Comparison of ENCODE assay signal across 2 cellular contexts in the genomic region with DNA sequence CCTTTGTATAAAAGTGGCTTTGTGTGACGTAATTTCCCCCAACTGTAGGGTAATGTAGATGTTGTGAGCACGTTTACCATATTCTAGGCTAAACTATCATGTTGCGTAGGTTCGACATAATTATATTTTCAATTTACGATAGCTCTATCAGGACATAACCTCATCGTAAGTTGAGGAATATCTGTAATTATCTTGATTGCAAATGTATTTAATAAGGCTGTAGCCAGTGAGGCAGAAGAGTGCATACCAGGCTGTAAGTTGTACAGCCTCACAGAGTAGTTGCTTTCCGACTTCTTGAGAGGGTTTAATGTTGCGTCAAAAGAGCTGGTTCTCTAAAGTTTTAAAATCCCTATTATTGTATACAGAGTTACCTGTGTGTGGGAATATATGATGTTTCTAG.
A peak's percentile ranks its signal among the peaks of the same experiment; 100 is the strongest.
TF ChIP-seq lines count a peak whose summit lies in the region.

No MANE protein-coding gene starts in this region.

TF ChIP-seq in HepG2, 621 proteins besides CTCF, POLR2A, EP300 and RAD21:
- TF ChIP-seq YEATS2 (CRISPR knock-in tag; IDR thresholded peaks at IDR 0.05; ENCODE audit: borderline replicate concordance) (no peak), CREB1 (IDR thresholded peaks at IDR 0.05) (peak; percentile 43; the same call in 1 of the 2 replicates), CREB1 (CRISPR knock-in tag; IDR thresholded peaks at IDR 0.05) (no peak)

TF ChIP-seq in K562, 482 proteins besides CTCF, POLR2A, EP300 and RAD21:
- TF ChIP-seq, protein P1, sequence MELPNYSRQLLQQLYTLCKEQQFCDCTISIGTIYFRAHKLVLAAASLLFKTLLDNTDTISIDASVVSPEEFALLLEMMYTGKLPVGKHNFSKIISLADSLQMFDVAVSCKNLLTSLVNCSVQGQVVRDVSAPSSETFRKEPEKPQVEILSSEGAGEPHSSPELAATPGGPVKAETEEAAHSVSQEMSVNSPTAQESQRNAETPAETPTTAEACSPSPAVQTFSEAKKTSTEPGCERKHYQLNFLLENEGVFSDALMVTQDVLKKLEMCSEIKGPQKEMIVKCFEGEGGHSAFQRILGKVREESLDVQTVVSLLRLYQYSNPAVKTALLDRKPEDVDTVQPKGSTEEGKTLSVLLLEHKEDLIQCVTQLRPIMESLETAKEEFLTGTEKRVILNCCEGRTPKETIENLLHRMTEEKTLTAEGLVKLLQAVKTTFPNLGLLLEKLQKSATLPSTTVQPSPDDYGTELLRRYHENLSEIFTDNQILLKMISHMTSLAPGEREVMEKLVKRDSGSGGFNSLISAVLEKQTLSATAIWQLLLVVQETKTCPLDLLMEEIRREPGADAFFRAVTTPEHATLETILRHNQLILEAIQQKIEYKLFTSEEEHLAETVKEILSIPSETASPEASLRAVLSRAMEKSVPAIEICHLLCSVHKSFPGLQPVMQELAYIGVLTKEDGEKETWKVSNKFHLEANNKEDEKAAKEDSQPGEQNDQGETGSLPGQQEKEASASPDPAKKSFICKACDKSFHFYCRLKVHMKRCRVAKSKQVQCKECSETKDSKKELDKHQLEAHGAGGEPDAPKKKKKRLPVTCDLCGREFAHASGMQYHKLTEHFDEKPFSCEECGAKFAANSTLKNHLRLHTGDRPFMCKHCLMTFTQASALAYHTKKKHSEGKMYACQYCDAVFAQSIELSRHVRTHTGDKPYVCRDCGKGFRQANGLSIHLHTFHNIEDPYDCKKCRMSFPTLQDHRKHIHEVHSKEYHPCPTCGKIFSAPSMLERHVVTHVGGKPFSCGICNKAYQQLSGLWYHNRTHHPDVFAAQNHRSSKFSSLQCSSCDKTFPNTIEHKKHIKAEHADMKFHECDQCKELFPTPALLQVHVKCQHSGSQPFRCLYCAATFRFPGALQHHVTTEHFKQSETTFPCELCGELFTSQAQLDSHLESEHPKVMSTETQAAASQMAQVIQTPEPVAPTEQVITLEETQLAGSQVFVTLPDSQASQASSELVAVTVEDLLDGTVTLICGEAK (IDR thresholded peaks at IDR 0.05): no peak
- TF ChIP-seq, protein P1 (CRISPR knock-in tag; IDR thresholded peaks at IDR 0.05): peak; percentile 10; the same call in 1 of the 2 replicates
- TF ChIP-seq NCOA4 (IDR thresholded peaks at IDR 0.05; ENCODE audit: partially characterized antibody) (no peak), TCFL5 (CRISPR knock-in tag; conservative IDR thresholded peaks at IDR 0.05) (0 out of 2 replicates have a peak, but pooled peaks have one; percentile 21), ZNF140 (CRISPR knock-in tag; IDR thresholded peaks at IDR 0.05) (0 out of 2 replicates have a peak, but pooled peaks have one; percentile 69), IRF9 (tag; IDR thresholded peaks at IDR 0.05) (no peak), UBTF (IDR thresholded peaks at IDR 0.05; ENCODE audit: borderline replicate concordance in 1 of 2, low read depth in 2 of 2, low read length in 2 of 2) (0 out of 4 replicates have a peak, but pooled peaks of 1 of the 2 experiments have one; percentile 35), RBM14 (IDR thresholded peaks at IDR 0.05; ENCODE audit: borderline replicate concordance, insufficient read depth, low read depth, low read length) (no peak), MTF1 (CRISPR knock-in tag; IDR thresholded peaks at IDR 0.05; ENCODE audit: borderline replicate concordance) (0 out of 2 replicates have a peak, but pooled peaks have one; percentile 34), ZNF311 (CRISPR knock-in tag; IDR thresholded peaks at IDR 0.05) (no peak), ZNF639 (CRISPR knock-in tag; conservative IDR thresholded peaks at IDR 0.05 in 1 of 2, IDR thresholded peaks at IDR 0.05 in 1 of 2) (0 out of 4 replicates have a peak, but pooled peaks of 1 of the 2 experiments have one; percentile 60), ZNF324 (CRISPR knock-in tag; IDR thresholded peaks at IDR 0.05) (0 out of 2 replicates have a peak, but pooled peaks have one; percentile 31)
- TF ChIP-seq, protein P2, sequence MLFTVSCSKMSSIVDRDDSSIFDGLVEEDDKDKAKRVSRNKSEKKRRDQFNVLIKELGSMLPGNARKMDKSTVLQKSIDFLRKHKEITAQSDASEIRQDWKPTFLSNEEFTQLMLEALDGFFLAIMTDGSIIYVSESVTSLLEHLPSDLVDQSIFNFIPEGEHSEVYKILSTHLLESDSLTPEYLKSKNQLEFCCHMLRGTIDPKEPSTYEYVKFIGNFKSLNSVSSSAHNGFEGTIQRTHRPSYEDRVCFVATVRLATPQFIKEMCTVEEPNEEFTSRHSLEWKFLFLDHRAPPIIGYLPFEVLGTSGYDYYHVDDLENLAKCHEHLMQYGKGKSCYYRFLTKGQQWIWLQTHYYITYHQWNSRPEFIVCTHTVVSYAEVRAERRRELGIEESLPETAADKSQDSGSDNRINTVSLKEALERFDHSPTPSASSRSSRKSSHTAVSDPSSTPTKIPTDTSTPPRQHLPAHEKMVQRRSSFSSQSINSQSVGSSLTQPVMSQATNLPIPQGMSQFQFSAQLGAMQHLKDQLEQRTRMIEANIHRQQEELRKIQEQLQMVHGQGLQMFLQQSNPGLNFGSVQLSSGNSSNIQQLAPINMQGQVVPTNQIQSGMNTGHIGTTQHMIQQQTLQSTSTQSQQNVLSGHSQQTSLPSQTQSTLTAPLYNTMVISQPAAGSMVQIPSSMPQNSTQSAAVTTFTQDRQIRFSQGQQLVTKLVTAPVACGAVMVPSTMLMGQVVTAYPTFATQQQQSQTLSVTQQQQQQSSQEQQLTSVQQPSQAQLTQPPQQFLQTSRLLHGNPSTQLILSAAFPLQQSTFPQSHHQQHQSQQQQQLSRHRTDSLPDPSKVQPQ (CRISPR knock-in tag; IDR thresholded peaks at IDR 0.05; ENCODE audit: borderline replicate concordance): 0 out of 2 replicates have a peak, but pooled peaks have one; percentile 46
